Comparison of ENCODE assay signal across 8 cellular contexts in genomic region chr6:108896111-108896661, GRCh38. TPM values are rescaled to one million over a fixed set of nuclear protein-coding genes. Genes with fewer than 3 reads are reported as not detected.
DNase-seq lines count a peak whose midpoint lies in the region; ATAC-seq lines count a peak whose summit lies in the region.

No MANE protein-coding gene starts in this region.

- H3K4me3 Mint-ChIP-seq in T-helper 17 cell, result peak overlapping the region; percentile 53

- ATAC-seq in activated naive CD4-positive, alpha-beta T cell treated with anti-CD3 and anti-CD28 coated beads, Interleukin-2, amount 50 U/mL, for 72 hours, result peak; percentile 52 to 60
- ATAC-seq in T-helper 17 cell (peak; percentile 86), GM21360 (IDR thresholded peaks at IDR 0.05; ENCODE audit: unreplicated experiment) (no peak)

- no peak for DNase-seq in activated naive CD4-positive, alpha-beta T cell treated with anti-CD3 and anti-CD28 coated beads, Interleukin-2, amount 50 U/mL, for 72 hours (ENCODE audit: low spot score in 2 of 2)
- DNase-seq in activated naive CD4-positive, alpha-beta T cell (lab: John Stamatoyannopoulos, UW), result no peak
- DNase-seq in T-helper 17 cell (no peak), glomerular endothelial cell (ENCODE audit: extremely low read depth, low read depth, low spot score) (peak; percentile 63), cortex of kidney (lab: John Stamatoyannopoulos, UW) (no peak)
- no peak for DNase-seq in stimulated activated CD4-positive, alpha-beta T cell treated with anti-CD3 and anti-CD28 coated beads, Interleukin-4, amount 100 ng/mL, for 4 hours

- H3K9me3 Mint-ChIP-seq in activated naive CD4-positive, alpha-beta T cell treated with anti-CD3 and anti-CD28 coated beads, Interleukin-2, amount 50 U/mL, for 72 hours, result no peaks in the 10 kb centered on the region

- no peak overlapping the region for H3K4me3 ChIP-seq in subcutaneous abdominal adipose tissue (ENCODE audit: low read depth in 1 of 5, low read length in 5 of 5)

- no peaks in the 10 kb centered on the region for H3K36me3 Mint-ChIP-seq in activated naive CD4-positive, alpha-beta T cell treated with anti-CD3 and anti-CD28 coated beads, Interleukin-2, amount 50 U/mL, for 72 hours
- no peaks in the 10 kb centered on the region for H3K36me3 Mint-ChIP-seq in T-helper 17 cell (ENCODE audit: low read depth)

- H3K27me3 ChIP-seq in subcutaneous abdominal adipose tissue (ENCODE audit: control insufficient read depth in 5 of 5, insufficient read depth in 4 of 5, low read length in 5 of 5), result no peaks in the 10 kb centered on the region

- peaks cover 21% of the 10 kb centered on the region for H3K4me1 Mint-ChIP-seq in T-helper 17 cell

- H3K36me3 ChIP-seq in subcutaneous abdominal adipose tissue (ENCODE audit: control insufficient read depth in 5 of 5, insufficient read depth in 5 of 5, low read length in 5 of 5), result peaks cover 0 to 4% (median 0%) of the 10 kb centered on the region in 5 donors

- no peaks in the 10 kb centered on the region for H3K9me3 ChIP-seq in T-helper 17 cell (ENCODE audit: control insufficient read depth, low read length, poor library complexity, severe bottlenecking)
- no peaks in the 10 kb centered on the region for H3K9me3 ChIP-seq in subcutaneous abdominal adipose tissue (ENCODE audit: control insufficient read depth in 5 of 5, low read length in 5 of 5)

- H3K4me1 ChIP-seq in subcutaneous abdominal adipose tissue (ENCODE audit: control insufficient read depth in 5 of 5, insufficient read depth in 5 of 5, low read length in 5 of 5), result peaks cover 2 to 25% (median 22%) of the 10 kb centered on the region in 5 donors

- H3K9ac ChIP-seq in subcutaneous abdominal adipose tissue (ENCODE audit: low read length in 5 of 5), result no peak overlapping the region

- H3K27me3 Mint-ChIP-seq in T-helper 17 cell, result no peaks in the 10 kb centered on the region

- H3K27ac Mint-ChIP-seq in activated naive CD4-positive, alpha-beta T cell treated with anti-CD3 and anti-CD28 coated beads, Interleukin-2, amount 50 U/mL, for 72 hours, result peak overlapping the region; percentile 56 to 67
- peak overlapping the region; percentile 81 for H3K27ac Mint-ChIP-seq in T-helper 17 cell

- H3K27ac ChIP-seq in subcutaneous abdominal adipose tissue (ENCODE audit: low read depth, low read length), result peak overlapping the region; percentile 61

RNA-seq across cellular contexts. Expression of gene ARMC2, which starts 48.0 kb away (rescaled TPM):
- total RNA-seq in activated naive CD4-positive, alpha-beta T cell treated with anti-CD3 and anti-CD28 coated beads, Interleukin-2, amount 50 U/mL, for 72 hours, result 1 to 10 TPM; 2.3 to 3.3 TPM
- 1 to 10 TPM; 6.9 to 8.7 TPM for total RNA-seq in T-helper 17 cell
- 1.0 and 1.1 TPM in 2 replicates for total RNA-seq in glomerular endothelial cell
